ENCODE assay signal across 23 cellular contexts in genomic region chr1:22824975-22825374, GRCh38.
"Had no signal": no experiment of that assay in that cellular context is flagged by ENCODE, and none has a peak within 500 bp of the region (broad histone marks: within the 10 kb centered on the region; RNA-seq: fewer than 3 reads in every experiment).

No MANE protein-coding gene starts in this region.

- H3K9me3 ChIP-seq: adrenal gland, gastroesophageal sphincter, spleen, suprapubic skin, tibial nerve had no signal

- H3K27me3 Mint-ChIP-seq: activated naive CD8-positive, alpha-beta T cell treated with anti-CD3 and anti-CD28 coated beads for 36 hours had no signal

- H3K4me3 Mint-ChIP-seq: activated CD4-positive, alpha-beta memory T cell treated with anti-CD3 and anti-CD28 coated beads for 36 hours; activated naive CD4-positive, alpha-beta T cell treated with anti-CD3 and anti-CD28 coated beads for 36 hours; activated naive CD8-positive, alpha-beta T cell treated with anti-CD3 and anti-CD28 coated beads for 36 hours; activated T-helper 1 cell treated with anti-CD3 and anti-CD28 coated beads, Interleukin-12 subunit alpha, Interleukin-12 subunit beta, Interleukin-2, Interleukin-4 antibody, amounts not matched to agents 30 ng/mL and 10 ng/mL and 1 ng/mL, durations not matched to agents 14 hours and 24 hours and 36 hours; natural killer cell; T-helper 2 cell treated with Interferon-gamma antibody and Interleukin-4, amounts not matched to agents 5 μg/mL and 100 μg/mL, for 36 hours had no signal

- H3K27me3 ChIP-seq: adrenal gland, suprapubic skin, tibial nerve had no signal

- H3K4me1 ChIP-seq: spleen had no signal

- H3K27ac Mint-ChIP-seq: activated CD4-positive, alpha-beta memory T cell treated with anti-CD3 and anti-CD28 coated beads for 36 hours; activated naive CD4-positive, alpha-beta T cell treated with anti-CD3 and anti-CD28 coated beads for 36 hours; activated naive CD8-positive, alpha-beta T cell treated with anti-CD3 and anti-CD28 coated beads for 36 hours; activated T-helper 1 cell treated with anti-CD3 and anti-CD28 coated beads, Interleukin-12 subunit alpha, Interleukin-12 subunit beta, Interleukin-2, Interleukin-4 antibody, amounts not matched to agents 30 ng/mL and 10 ng/mL and 1 ng/mL, durations not matched to agents 14 hours and 24 hours and 36 hours; natural killer cell; T-helper 2 cell treated with Interferon-gamma antibody and Interleukin-4, amounts not matched to agents 5 μg/mL and 100 μg/mL, for 36 hours had no signal

- H3K27ac ChIP-seq: adrenal gland, gastroesophageal sphincter, spleen, suprapubic skin, tibial nerve had no signal

- H3K36me3 ChIP-seq: adrenal gland, gastroesophageal sphincter, spleen, suprapubic skin, tibial nerve had no signal

- H3K9me3 Mint-ChIP-seq: activated CD4-positive, alpha-beta memory T cell treated with anti-CD3 and anti-CD28 coated beads for 36 hours; activated naive CD4-positive, alpha-beta T cell treated with anti-CD3 and anti-CD28 coated beads for 36 hours; activated naive CD8-positive, alpha-beta T cell treated with anti-CD3 and anti-CD28 coated beads for 36 hours; activated T-helper 1 cell treated with anti-CD3 and anti-CD28 coated beads, Interleukin-12 subunit alpha, Interleukin-12 subunit beta, Interleukin-2, Interleukin-4 antibody, amounts not matched to agents 30 ng/mL and 10 ng/mL and 1 ng/mL, durations not matched to agents 14 hours and 24 hours and 36 hours; natural killer cell; T-helper 2 cell treated with Interferon-gamma antibody and Interleukin-4, amounts not matched to agents 5 μg/mL and 100 μg/mL, for 36 hours had no signal

- H3K4me3 ChIP-seq: adrenal gland, gastroesophageal sphincter, spleen, suprapubic skin, tibial nerve had no signal

- H3K4me1 Mint-ChIP-seq: activated naive CD8-positive, alpha-beta T cell treated with anti-CD3 and anti-CD28 coated beads for 36 hours; natural killer cell had no signal

- DNase-seq: activated CD4-positive, alpha-beta memory T cell treated with anti-CD3 and anti-CD28 coated beads for 36 hours; activated CD4-positive, alpha-beta T cell treated with anti-CD3 and anti-CD28 coated beads for 48 hours; activated CD4-positive, CD25-positive, alpha-beta regulatory T cell; activated CD8-positive, alpha-beta memory T cell treated with anti-CD3 and anti-CD28 coated beads, Interleukin-2, amount 50 U/mL, for 4 hours; activated effector memory CD4-positive, alpha-beta T cell treated with anti-CD3 and anti-CD28 coated beads, Interleukin-2, amount 50 U/mL, for 16 hours; activated naive CD4-positive, alpha-beta T cell treated with anti-CD3 and anti-CD28 coated beads for 36 hours; activated naive CD8-positive, alpha-beta T cell treated with anti-CD3 and anti-CD28 coated beads for 36 hours; activated T-cell treated with anti-CD3 and anti-CD28 coated beads, Interleukin-2, amount 50 U/mL, for 1 hour; adrenal gland; central memory CD4-positive, alpha-beta T cell; hippocampal formation; left cardiac atrium; mammary epithelial cell; midbrain; natural killer cell; right cardiac atrium; stimulated activated naive CD4-positive, alpha-beta T cell had no signal

- H3K36me3 Mint-ChIP-seq: activated CD4-positive, alpha-beta memory T cell treated with anti-CD3 and anti-CD28 coated beads for 36 hours; activated naive CD8-positive, alpha-beta T cell treated with anti-CD3 and anti-CD28 coated beads for 36 hours; natural killer cell had no signal
